ENCODE assay signal across 9 cellular contexts in the genomic region with DNA sequence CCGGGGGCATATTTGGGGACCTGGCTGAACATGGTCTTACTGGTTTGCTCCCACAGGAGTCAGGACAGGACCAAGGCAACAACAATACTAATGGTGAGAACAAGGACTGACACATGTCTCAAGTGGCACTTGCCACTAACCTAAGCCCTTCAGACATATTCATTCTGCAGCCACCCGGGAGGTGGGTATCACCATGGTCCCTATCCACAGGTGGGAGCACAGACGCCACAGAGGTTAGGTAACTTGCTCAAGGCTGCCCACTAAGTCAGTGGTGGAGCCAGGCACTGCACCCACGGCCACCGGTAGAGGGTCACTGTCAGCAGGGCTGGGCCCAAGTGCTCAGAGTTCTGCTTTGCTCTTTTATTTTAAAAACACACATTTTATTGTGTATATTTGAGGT. TPM values are rescaled to one million over a fixed set of nuclear protein-coding genes. Genes with fewer than 3 reads are reported as not detected.
A peak's percentile ranks its signal among the peaks of the same experiment; 100 is the strongest.
DNase-seq lines count a peak whose midpoint lies in the region; ATAC-seq, FAIRE-seq and TF ChIP-seq lines count a peak whose summit lies in the region.
"Had no signal": no experiment of that assay in that cellular context is flagged by ENCODE, and none has a peak within 500 bp of the region (broad histone marks: within the 10 kb centered on the region; RNA-seq: fewer than 3 reads in every experiment).

No MANE protein-coding gene starts in this region.

- no peak for FAIRE-seq in GM19239 (lab: Jason Lieb, UNC)

- H3K4me1 Mint-ChIP-seq in T-helper 17 cell: no peaks in the 10 kb centered on the region
- H3K4me1 Mint-ChIP-seq: activated naive CD4-positive, alpha-beta T cell treated with anti-CD3 and anti-CD28 coated beads, Interleukin-2, amount 50 U/mL, for 24 hours had no signal

- TF ChIP-seq CTCF in 22Rv1 (IDR thresholded peaks at IDR 0.05) (peak; percentile 38), GM12873 (IDR thresholded peaks at IDR 0.05; ENCODE audit: insufficient read depth, low read depth, low read length, missing control alignments) (peak; percentile 57)

- H3K4me3 Mint-ChIP-seq in T-helper 17 cell: no peak overlapping the region
- H3K4me3 Mint-ChIP-seq: activated naive CD4-positive, alpha-beta T cell treated with anti-CD3 and anti-CD28 coated beads, Interleukin-2, amount 50 U/mL, for 24 hours had no signal

- no peak overlapping the region for H3K27ac ChIP-seq in 22Rv1

- no peak overlapping the region for H3K27ac Mint-ChIP-seq in T-helper 17 cell
- H3K27ac Mint-ChIP-seq: activated naive CD4-positive, alpha-beta T cell treated with anti-CD3 and anti-CD28 coated beads, Interleukin-2, amount 50 U/mL, for 24 hours had no signal

- ATAC-seq in T-helper 17 cell: peak; percentile 52

- DNase-seq in T-helper 17 cell: peak in 1 of 3 donors; percentile 3
- DNase-seq in islet precursor cell: peak; percentile 66
- no peak for DNase-seq in NCI-H1436 (lab: John Stamatoyannopoulos, UW)
- no peak for DNase-seq in stimulated activated CD4-positive, alpha-beta T cell treated with anti-CD3 and anti-CD28 coated beads, Interleukin-12 subunit alpha, Interleukin-12 subunit beta, amount 100 ng/mL, for 4 hours
- no peak for DNase-seq in SHP77 treated with DMSO at 0.1 percent for 48 hours (lab: John Stamatoyannopoulos, UW)
- DNase-seq in GM19239 (ENCODE audit: insufficient read length, low spot score): no peak

- H3K36me3 Mint-ChIP-seq in T-helper 17 cell (ENCODE audit: low read depth): no peaks in the 10 kb centered on the region
- H3K36me3 Mint-ChIP-seq: activated naive CD4-positive, alpha-beta T cell treated with anti-CD3 and anti-CD28 coated beads, Interleukin-2, amount 50 U/mL, for 24 hours had no signal

- H3K27me3 Mint-ChIP-seq in T-helper 17 cell: peaks cover 4% of the 10 kb centered on the region
- H3K27me3 Mint-ChIP-seq: activated naive CD4-positive, alpha-beta T cell treated with anti-CD3 and anti-CD28 coated beads, Interleukin-2, amount 50 U/mL, for 24 hours had no signal

- no peaks in the 10 kb centered on the region for H3K9me3 ChIP-seq in T-helper 17 cell (ENCODE audit: control insufficient read depth, low read length, poor library complexity, severe bottlenecking)

RNA-seq across cellular contexts. Expression of gene SLC41A3, which starts 29.8 kb away (rescaled TPM):
- 10 to 100 TPM; 34.3 to 34.7 TPM for total RNA-seq in T-helper 17 cell
